ENCODE assay signal across 8 cellular contexts in genomic region chr1:120354618-120355184, GRCh38.
A peak's percentile ranks its signal among the peaks of the same experiment; 100 is the strongest.
DNase-seq lines count a peak whose midpoint lies in the region; ATAC-seq, FAIRE-seq and TF ChIP-seq lines count a peak whose summit lies in the region.
"Not testable (repeated sequence)": the region's sequence is repeated elsewhere in the genome, so short reads cannot be mapped to it uniquely, and the experiment has no call there.

No MANE protein-coding gene starts in this region.

- in situ Hi-C loops in K562 (cut with MboI): not testable (repeated sequence)

- not testable (repeated sequence) for TF ChIP-seq CTCF in GM12864 (IDR thresholded peaks at IDR 0.05; ENCODE audit: low read depth, low read length, missing control alignments); activated B cell treated with CpG ODN at 0.5 μM for 24 hours (IDR thresholded peaks at IDR 0.05); K562 (IDR thresholded peaks at IDR 0.05 in 2 of 3, conservative IDR thresholded peaks at IDR 0.05 in 1 of 3; ENCODE audit: insufficient read depth in 2 of 3, low read depth in 1 of 3, low read length in 3 of 3); left ventricle myocardium inferior (IDR thresholded peaks at IDR 0.05; ENCODE audit: borderline replicate concordance); neutrophil (IDR thresholded peaks at IDR 0.05)

- H3K27me3 Mint-ChIP-seq in activated B cell treated with CpG ODN at 0.5 μM for 24 hours: not testable (repeated sequence)

- DNase-seq in GM12864 (ENCODE audit: low read depth) (peak; percentile 59), MG63 (peak; percentile 82), activated B cell treated with CpG ODN at 0.5 μM for 24 hours (peak; percentile 56), K562 (ENCODE audit: extremely low read depth in 1 of 4, low spot score in 3 of 4) (peak in 2 of 4 experiments; percentile 15 to 84), left ventricle myocardium inferior (peak; percentile 21)

- not testable (repeated sequence) for H3K4me1 ChIP-seq in K562 (replicated peaks in 1 of 2; ENCODE audit: control insufficient read depth in 2 of 2, insufficient read depth in 2 of 2, low read length in 2 of 2); left ventricle myocardium inferior; neutrophil (ENCODE audit: control insufficient read depth in 1 of 2, insufficient read depth in 1 of 2, low read depth in 1 of 2, low read length in 1 of 2); thymus (ENCODE audit: control insufficient read depth, insufficient read depth, low read length)

- peak overlapping the region; percentile 90 for H3K4me3 Mint-ChIP-seq in activated B cell treated with CpG ODN at 0.5 μM for 24 hours

- H3K9me3 ChIP-seq in MG63; K562 (replicated peaks; ENCODE audit: control insufficient read depth, insufficient read depth, low read depth, low read length); left ventricle myocardium inferior (replicated peaks); neutrophil; thymus (ENCODE audit: control insufficient read depth): not testable (repeated sequence)

- not testable (repeated sequence) for H3K9me3 Mint-ChIP-seq in activated B cell treated with CpG ODN at 0.5 μM for 24 hours

- H3K4me1 Mint-ChIP-seq in activated B cell treated with CpG ODN at 0.5 μM for 24 hours: not testable (repeated sequence)

- TF ChIP-seq POLR2A in K562 (conservative IDR thresholded peaks at IDR 0.05): peak; percentile 100

- TF ChIP-seq EP300 in K562 (IDR thresholded peaks at IDR 0.05; ENCODE audit: low read length): 0 out of 2 replicates have a peak, but pooled peaks have one; percentile 4

- H3K36me3 ChIP-seq in MG63; K562 (ENCODE audit: control insufficient read depth, insufficient read depth, low read length); left ventricle myocardium inferior; neutrophil; thymus (ENCODE audit: control insufficient read depth, insufficient read depth): not testable (repeated sequence)

- not testable (repeated sequence) for H3K9me1 ChIP-seq in K562 (ENCODE audit: control insufficient read depth, insufficient read depth, low read length)

- WGBS in K562 (ENCODE audit: insufficient coverage, low coverage, missing lambda C conversion rate): 19% methylated on average over 8 of the region's 30 CpGs
- WGBS in thymus: 31% methylated on average over 18 of the region's 30 CpGs

- CTCF ChIA-PET in activated B cell treated with CpG ODN at 0.5 μM for 24 hours (lab: Charles Lee); K562 (lab: Yijun Ruan, JAX; ENCODE audit: low intra/inter-chr PET ratio): not testable (repeated sequence)

- peak overlapping the region; percentile 74 for H2AFZ ChIP-seq in K562 (ENCODE audit: low read depth, low read length)

- H3K4me3 ChIP-seq in GM12864 (ENCODE audit: low read depth, low read length): peak overlapping the region; percentile 37
- H3K4me3 ChIP-seq in MG63: peak overlapping the region; percentile 37
- H3K4me3 ChIP-seq in K562: peak overlapping the region; percentile 28
- peak overlapping the region; percentile 50 for H3K4me3 ChIP-seq in left ventricle myocardium inferior
- H3K4me3 ChIP-seq in neutrophil (ENCODE audit: low read depth in 1 of 2, low read length in 1 of 2): peak overlapping the region; percentile 42 to 54
- peak overlapping the region; percentile 25 for H3K4me3 ChIP-seq in thymus (ENCODE audit: low read length)

- BruUV-seq in K562 (replicated peaks; lab: Mats Ljungman, UMichigan): TSS peak; percentile 100

- TF ChIP-seq RAD21 in K562 (CRISPR knock-in tag; conservative IDR thresholded peaks at IDR 0.05 in 1 of 2, IDR thresholded peaks at IDR 0.05 in 1 of 2): peak in 1 of 2 experiments; percentile 21; a peak in 1 of 4 replicates

- ATAC-seq in HG02588 (IDR thresholded peaks at IDR 0.05; ENCODE audit: unreplicated experiment) (peak; percentile 92), activated B cell treated with CpG ODN at 0.5 μM for 24 hours (ENCODE audit: low read depth) (peak; percentile 87), K562 (peak; percentile 96)

- H3K27ac ChIP-seq in K562 (ENCODE audit: extremely low read depth, low read depth, low read length) (peak overlapping the region; percentile 92), left ventricle myocardium inferior (replicated peaks) (peak overlapping the region; percentile 50), neutrophil (peak overlapping the region; percentile 56)
- H3K27ac ChIP-seq in thymus (ENCODE audit: low read depth): not testable (repeated sequence)

- intact Hi-C loops in activated B cell treated with CpG ODN at 0.5 μM for 24 hours (cut with micrococcal nuclease); K562 (cut with micrococcal nuclease); left ventricle myocardium inferior (cut with micrococcal nuclease): not testable (repeated sequence)

- H3K27ac Mint-ChIP-seq in activated B cell treated with CpG ODN at 0.5 μM for 24 hours: peak overlapping the region; percentile 100

- H3K4me2 ChIP-seq in K562 (ENCODE audit: insufficient read depth, low read length): peak overlapping the region; percentile 46; the same call in 1 of the 2 replicates

- peak overlapping the region; percentile 57 to 85; a peak in 3 of 4 replicates for H3K9ac ChIP-seq in K562 (ENCODE audit: insufficient read depth in 1 of 2, low read depth in 2 of 2, low read length in 2 of 2)

- FAIRE-seq in K562 (lab: Jason Lieb, UNC): not testable (repeated sequence)

- not testable (repeated sequence) for H4K20me1 ChIP-seq in K562 (replicated peaks; ENCODE audit: control insufficient read depth, insufficient read depth, low read length)

- H3K36me3 Mint-ChIP-seq in activated B cell treated with CpG ODN at 0.5 μM for 24 hours (ENCODE audit: low read depth): not testable (repeated sequence)

- H3K27me3 ChIP-seq in MG63; K562 (ENCODE audit: control insufficient read depth in 2 of 2, insufficient read depth in 2 of 2, low read length in 2 of 2); left ventricle myocardium inferior (ENCODE audit: low read depth); neutrophil; thymus (ENCODE audit: control insufficient read depth, insufficient read depth): not testable (repeated sequence)

- H3K79me2 ChIP-seq in K562 (ENCODE audit: control insufficient read depth, insufficient read depth, low read length): not testable (repeated sequence)

- POLR2A ChIA-PET in activated B cell treated with CpG ODN at 0.5 μM for 24 hours (lab: Charles Lee): interaction anchor here (1.2 to 1.3 kb wide), 2 partner anchors 179 to 496 kb away, joined by 6 to 10 read pairs; partner anchors contain the start of gene SEC22B
- POLR2A ChIA-PET in K562 (lab: Yijun Ruan, JAX): not testable (repeated sequence)

TF ChIP-seq in K562, 482 proteins besides CTCF, POLR2A, EP300 and RAD21 (continues in another document):
- TF ChIP-seq PML (IDR thresholded peaks at IDR 0.05; ENCODE audit: low read length) (peak; percentile 95), TFE3 (CRISPR knock-in tag; IDR thresholded peaks at IDR 0.05) (0 out of 2 replicates have a peak, but pooled peaks have one; percentile 8), HEY1 (CRISPR knock-in tag; IDR thresholded peaks at IDR 0.05; ENCODE audit: borderline replicate concordance) (peak; percentile 94), YY1 (IDR thresholded peaks at IDR 0.05; ENCODE audit: borderline replicate concordance in 1 of 3, control insufficient read depth in 1 of 3, extremely low read depth in 1 of 3, insufficient read depth in 3 of 3, insufficient read length in 1 of 3, insufficient replicate concordance in 2 of 3, low read depth in 1 of 3, low read length in 2 of 3) (peak in 1 of 3 experiments; percentile 42), ZBTB17 (CRISPR knock-in tag; IDR thresholded peaks at IDR 0.05) (peak; percentile 83), BRD9 (IDR thresholded peaks at IDR 0.05; ENCODE audit: low read depth, partially characterized antibody) (peak; percentile 65), CGGBP1 (CRISPR knock-in tag; IDR thresholded peaks at IDR 0.05) (peak; percentile 98), POLR2H (tag; IDR thresholded peaks at IDR 0.05; ENCODE audit: low read depth) (peak; percentile 97), ZNF445 (CRISPR knock-in tag; IDR thresholded peaks at IDR 0.05; ENCODE audit: low read depth) (peak; percentile 83; the same call in 1 of the 2 replicates), THRB (CRISPR knock-in tag; conservative IDR thresholded peaks at IDR 0.05) (peak; percentile 99), NFIC (IDR thresholded peaks at IDR 0.05) (peak; percentile 67)
